ENCODE assay signal across 8 cellular contexts in the genomic region with DNA sequence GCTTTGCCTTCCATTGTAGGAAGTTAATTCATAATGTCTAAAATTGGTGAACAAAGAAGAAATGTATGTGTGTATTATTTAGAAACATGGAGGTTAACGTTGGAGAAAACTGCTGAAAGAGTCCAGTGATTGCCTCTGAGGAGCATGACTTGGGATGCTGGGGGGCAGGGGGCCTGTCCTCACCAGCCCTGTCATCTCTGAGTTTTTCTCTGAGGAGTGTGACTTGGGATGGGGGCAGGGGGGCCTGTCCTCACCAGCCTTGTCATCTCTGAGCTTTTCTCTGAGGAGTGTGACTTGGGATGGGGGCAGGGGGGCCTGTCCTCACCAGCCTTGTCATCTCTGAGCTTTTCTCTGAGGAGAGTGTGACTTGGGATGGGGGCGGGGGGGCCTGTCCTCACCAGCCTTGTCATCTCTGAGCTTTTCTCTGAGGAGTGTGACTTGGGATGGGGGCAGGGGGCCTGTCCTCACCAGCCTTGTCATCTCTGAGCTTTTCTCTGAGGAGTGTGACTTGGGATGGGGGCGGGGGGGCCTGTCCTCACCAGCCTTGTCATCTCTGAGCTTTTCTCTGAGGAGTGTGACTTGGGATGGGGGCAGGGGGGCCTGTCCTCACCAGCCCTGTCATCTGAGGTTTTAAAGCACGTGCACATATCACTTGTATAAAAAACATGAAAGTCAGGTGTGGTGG. TPM values are rescaled to one million over a fixed set of nuclear protein-coding genes. Genes with fewer than 3 reads are reported as not detected.
A peak's percentile ranks its signal among the peaks of the same experiment; 100 is the strongest.
DNase-seq lines count a peak whose midpoint lies in the region; ATAC-seq and TF ChIP-seq lines count a peak whose summit lies in the region.
"Not testable (repeated sequence)": the region's sequence is repeated elsewhere in the genome, so short reads cannot be mapped to it uniquely, and the experiment has no call there.

No MANE protein-coding gene starts in this region.

- H3K27me3 Mint-ChIP-seq in CD14-positive monocyte (ENCODE audit: low read depth in 3 of 3); WTC11 (ENCODE audit: low read depth); central memory CD8-positive, alpha-beta T cell; type B pancreatic cell: not testable (repeated sequence)

- H4K91ac ChIP-seq in mesenchymal stem cell (ENCODE audit: low read length); neuronal stem cell (ENCODE audit: low read depth, low read length, poor library complexity): not testable (repeated sequence)

- H3K23ac ChIP-seq in mesenchymal stem cell (ENCODE audit: low read length in 2 of 2); neuronal stem cell (ENCODE audit: low read depth, low read length, poor library complexity): not testable (repeated sequence)

- TF ChIP-seq CTCF in CD14-positive monocyte (IDR thresholded peaks at IDR 0.05); WTC11 (IDR thresholded peaks at IDR 0.05); type B pancreatic cell (conservative IDR thresholded peaks at IDR 0.05): not testable (repeated sequence)

- H2AFZ ChIP-seq in mesenchymal stem cell (ENCODE audit: low read depth, low read length); neuronal stem cell (ENCODE audit: low read length): not testable (repeated sequence)

- not testable (repeated sequence) for H2BK15ac ChIP-seq in mesenchymal stem cell (ENCODE audit: low read depth, poor library complexity, severe bottlenecking); neuronal stem cell (ENCODE audit: low read length)

- H3K27ac Mint-ChIP-seq in CD14-positive monocyte (peak overlapping the region in 5 of 7 donors; percentile 48 to 98 (median 94)), WTC11 (0 out of 2 replicates have a peak overlapping the region, but pooled peaks have one; percentile 42), type B pancreatic cell (peak overlapping the region; percentile 78)
- H3K27ac Mint-ChIP-seq in central memory CD8-positive, alpha-beta T cell (ENCODE audit: low read depth): peak overlapping the region; percentile 93

- peak overlapping the region in 1 of 2 experiments; percentile 82 for H3K4ac ChIP-seq in mesenchymal stem cell (ENCODE audit: low read depth in 1 of 2, low read length in 2 of 2)
- H3K4ac ChIP-seq in neuronal stem cell (ENCODE audit: low read length): not testable (repeated sequence)

- not testable (repeated sequence) for H3K9me3 ChIP-seq in HUES48 (ENCODE audit: control insufficient read depth, insufficient read depth, low read length); mesenchymal stem cell (ENCODE audit: control insufficient read depth, low read length); neuronal stem cell (replicated peaks in 1 of 2; ENCODE audit: control insufficient read depth in 2 of 2, insufficient read depth in 1 of 2, low read depth in 1 of 2, low read length in 2 of 2)

- CTCF ChIA-PET in WTC11 (lab: Charles Lee): not testable (repeated sequence)

- H3K14ac ChIP-seq in mesenchymal stem cell (ENCODE audit: low read length in 2 of 2); neuronal stem cell (ENCODE audit: low read length): not testable (repeated sequence)

- peak overlapping the region; percentile 93 for H2BK120ac ChIP-seq in mesenchymal stem cell (ENCODE audit: low read depth, low read length)
- not testable (repeated sequence) for H2BK120ac ChIP-seq in neuronal stem cell (ENCODE audit: low read depth, low read length)

- not testable (repeated sequence) for DNase-seq in CD14-positive monocyte (ENCODE audit: low spot score); WTC11 (ENCODE audit: low spot score); central memory CD8-positive, alpha-beta T cell (ENCODE audit: low spot score in 2 of 2); mesenchymal stem cell; neuronal stem cell (ENCODE audit: low spot score); type B pancreatic cell (ENCODE audit: extremely low spot score, unreplicated experiment)
- DNase-seq in activated T-cell treated with anti-CD3 and anti-CD28 coated beads for 24 hours (ENCODE audit: low read depth): peak; percentile 14

- H3K4me2 ChIP-seq in mesenchymal stem cell (ENCODE audit: low read length, poor library complexity, severe bottlenecking); neuronal stem cell (ENCODE audit: insufficient read depth, low read length, poor library complexity, severe bottlenecking): not testable (repeated sequence)

- H3K18ac ChIP-seq in mesenchymal stem cell (ENCODE audit: low read depth in 1 of 2, low read length in 2 of 2): peak overlapping the region; percentile 77 to 89
- not testable (repeated sequence) for H3K18ac ChIP-seq in neuronal stem cell (ENCODE audit: low read length)

- H3K36me3 Mint-ChIP-seq in CD14-positive monocyte: peaks cover 33 to 56% of the 10 kb centered on the region in 2 donors
- H3K36me3 Mint-ChIP-seq in WTC11: peaks cover 22% of the 10 kb centered on the region
- peaks cover 42% of the 10 kb centered on the region for H3K36me3 Mint-ChIP-seq in central memory CD8-positive, alpha-beta T cell (ENCODE audit: insufficient read depth)
- peaks cover 24% of the 10 kb centered on the region for H3K36me3 Mint-ChIP-seq in type B pancreatic cell

- not testable (repeated sequence) for ATAC-seq in WTC11; central memory CD8-positive, alpha-beta T cell (replicated peaks; ENCODE audit: extremely low read depth, poor library complexity, severe bottlenecking)

- WGBS in mesenchymal stem cell: 71% methylated on average over 3 of the region's 4 CpGs
- no CpG with 5 or more reads among the region's 4 CpGs for WGBS in neuronal stem cell (ENCODE audit: extremely low coverage in 2 of 2, insufficient read length in 2 of 2, insufficient replicate concordance in 1 of 2), 2 donors

- not testable (repeated sequence) for H3K9me3 Mint-ChIP-seq in CD14-positive monocyte; WTC11; central memory CD8-positive, alpha-beta T cell; type B pancreatic cell

- not testable (repeated sequence) for H3K4me3 Mint-ChIP-seq in CD14-positive monocyte; WTC11; central memory CD8-positive, alpha-beta T cell
- H3K4me3 Mint-ChIP-seq in type B pancreatic cell: peak overlapping the region; percentile 19

- H4K8ac ChIP-seq in mesenchymal stem cell (ENCODE audit: low read length): peak overlapping the region; percentile 79
- H4K8ac ChIP-seq in neuronal stem cell (ENCODE audit: low read depth, low read length): not testable (repeated sequence)

- not testable (repeated sequence) for H3K9ac ChIP-seq in HUES48 (ENCODE audit: low read depth, low read length)
- H3K9ac ChIP-seq in mesenchymal stem cell (ENCODE audit: low read length) (peak overlapping the region; percentile 22), neuronal stem cell (ENCODE audit: low read depth, low read length, poor library complexity) (peak overlapping the region; percentile 72)

- H3K4me3 ChIP-seq in HUES48 (ENCODE audit: low read depth, low read length); mesenchymal stem cell (ENCODE audit: insufficient read depth in 1 of 2, low read depth in 1 of 2, low read length in 2 of 2); neuronal stem cell (ENCODE audit: low read length in 2 of 2): not testable (repeated sequence)

- peak overlapping the region; percentile 78 for H3K27ac ChIP-seq in HUES48 (ENCODE audit: low read depth, low read length)
- not testable (repeated sequence) for H3K27ac ChIP-seq in mesenchymal stem cell (ENCODE audit: low read length, poor library complexity, severe bottlenecking); neuronal stem cell (replicated peaks; ENCODE audit: low read length)

- H3K4me1 ChIP-seq in HUES48 (ENCODE audit: control insufficient read depth, insufficient read depth, low read length); neuronal stem cell (ENCODE audit: control insufficient read depth in 2 of 2, insufficient read depth in 1 of 2, low read depth in 1 of 2, low read length in 2 of 2): not testable (repeated sequence)
- H3K4me1 ChIP-seq in mesenchymal stem cell (ENCODE audit: control insufficient read depth, insufficient read depth, low read depth, low read length): peaks cover 17% of the 10 kb centered on the region

- H3K36me3 ChIP-seq in HUES48 (ENCODE audit: control insufficient read depth, insufficient read depth, low read length): peaks cover 34% of the 10 kb centered on the region
- peaks cover 42 to 47% of the 10 kb centered on the region in 2 experiments for H3K36me3 ChIP-seq in mesenchymal stem cell (ENCODE audit: control insufficient read depth in 1 of 2, insufficient read depth in 2 of 2, low read depth in 1 of 2, low read length in 2 of 2)
- peaks cover 15 to 69% of the 10 kb centered on the region in 2 donors for H3K36me3 ChIP-seq in neuronal stem cell (replicated peaks in 1 of 2; ENCODE audit: control insufficient read depth in 2 of 2, insufficient read depth in 2 of 2, low read length in 2 of 2)

- not testable (repeated sequence) for H2BK5ac ChIP-seq in mesenchymal stem cell (ENCODE audit: low read depth, low read length, poor library complexity, severe bottlenecking); neuronal stem cell (ENCODE audit: low read length)

- not testable (repeated sequence) for H3K27me3 ChIP-seq in HUES48 (ENCODE audit: control insufficient read depth, insufficient read depth, low read length); mesenchymal stem cell (ENCODE audit: control insufficient read depth in 1 of 2, insufficient read depth in 1 of 2, low read length in 2 of 2); neuronal stem cell (ENCODE audit: control insufficient read depth in 3 of 3, insufficient read depth in 3 of 3, low read depth in 1 of 3, low read length in 3 of 3)

- not testable (repeated sequence) for H2AK5ac ChIP-seq in mesenchymal stem cell (ENCODE audit: low read length, severe bottlenecking); neuronal stem cell (ENCODE audit: low read depth, low read length)

- H3K4me1 Mint-ChIP-seq in CD14-positive monocyte (peaks cover 49% of the 10 kb centered on the region), WTC11 (peaks cover 15% of the 10 kb centered on the region)
- H3K4me1 Mint-ChIP-seq in central memory CD8-positive, alpha-beta T cell: peaks cover 48% of the 10 kb centered on the region
- not testable (repeated sequence) for H3K4me1 Mint-ChIP-seq in type B pancreatic cell (ENCODE audit: unreplicated experiment)

- POLR2A ChIA-PET in WTC11 (lab: Charles Lee): not testable (repeated sequence)

- peak overlapping the region; percentile 30 to 92 for H2BK12ac ChIP-seq in mesenchymal stem cell (ENCODE audit: low read length in 2 of 2)
- not testable (repeated sequence) for H2BK12ac ChIP-seq in neuronal stem cell (ENCODE audit: low read length)

- H3K79me1 ChIP-seq in mesenchymal stem cell (replicated peaks; ENCODE audit: low read length, poor library complexity, severe bottlenecking): peaks cover 34% of the 10 kb centered on the region
- not testable (repeated sequence) for H3K79me1 ChIP-seq in neuronal stem cell (ENCODE audit: low read depth, low read length)

- intact Hi-C loops in CD14-positive monocyte (cut with micrococcal nuclease): not testable (repeated sequence)

RNA-seq across cellular contexts. Expression of gene PPP6R2, which starts 54.4 kb away (rescaled TPM):
- polyA plus RNA-seq in CD14-positive monocyte: 10 to 100 TPM in 1 of 2 donors, 1 to 10 TPM in 1; 9.1 to 10.3 TPM
- 41.5 to 47.8 TPM (median 46.7 TPM) in 3 replicates for total RNA-seq in WTC11 (2021)
- polyA plus RNA-seq in mesenchymal stem cell (2013, experiment 1 of 2): 23.0 TPM
- 22.9 TPM for polyA plus RNA-seq in mesenchymal stem cell (2013, experiment 2 of 2)
- polyA plus RNA-seq in neuronal stem cell (2013, experiment 1 of 2): 26.8 TPM
- polyA plus RNA-seq in neuronal stem cell (2013, experiment 2 of 2): 24.9 TPM
- 56.4 and 62.8 TPM in 2 replicates for total RNA-seq in type B pancreatic cell (ENCODE audit: low replicate concordance)

Comparison
In these comparisons a context has a peak if more than half of its experiments do, and no peak if none do; other contexts are left out.
1. H3K27ac Mint-ChIP-seq: peak in every context shown above with its lines; median percentile 94 in CD14-positive monocyte; 93 in central memory CD8-positive, alpha-beta T cell; 78 in type B pancreatic cell; 42 in WTC11.